Comparison of ENCODE assay signal across 23 cellular contexts in the genomic region with DNA sequence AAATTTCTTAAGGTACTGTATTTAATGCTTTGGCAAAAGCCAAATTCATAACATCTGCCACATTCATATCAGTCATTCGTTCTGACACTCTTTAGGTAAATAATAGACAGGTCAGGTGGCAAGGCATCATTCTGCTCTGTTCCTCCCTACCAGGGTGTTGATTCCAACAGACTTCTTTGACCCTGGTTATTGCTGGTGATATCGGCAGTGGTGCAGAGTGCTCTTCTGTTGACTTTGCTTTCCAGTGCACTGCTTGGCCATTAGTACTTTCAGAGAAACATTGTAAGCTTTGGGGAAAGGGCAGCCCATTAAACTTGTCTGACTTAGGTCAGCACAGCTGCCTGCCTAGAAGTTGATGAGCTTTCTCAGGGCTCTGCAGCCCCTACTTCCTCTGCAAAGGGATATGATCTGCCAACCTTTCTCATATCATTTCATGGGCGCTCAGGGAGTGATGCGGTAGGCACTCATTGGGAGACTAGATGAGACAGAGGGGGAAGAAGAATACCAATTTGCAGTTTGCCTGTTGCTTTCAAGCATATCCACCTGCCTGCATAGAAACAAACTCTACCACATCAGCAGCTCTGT.
"Had no signal": no experiment of that assay in that cellular context is flagged by ENCODE, and none has a peak within 500 bp of the region (broad histone marks: within the 10 kb centered on the region; RNA-seq: fewer than 3 reads in every experiment).

No MANE protein-coding gene starts in this region.

- H3K4me3 Mint-ChIP-seq: activated naive CD8-positive, alpha-beta T cell; activated T-helper 17 cell treated with anti-CD3 and anti-CD28 coated beads, Interleukin-2, amount 50 U/mL, for 72 hours; nephron; stimulated activated effector memory CD8-positive, alpha-beta T cell treated with anti-CD3 and anti-CD28 coated beads, Interleukin-12 subunit alpha, Interleukin-12 subunit beta, amount 100 ng/mL, for 72 hours; stimulated activated naive CD8-positive, alpha-beta T cell treated with anti-CD3 and anti-CD28 coated beads, Interleukin-15, amount 100 ng/mL, for 72 hours; T-cell; T-helper 2 cell treated with Interferon-gamma antibody and Interleukin-4, amounts not matched to agents 5 μg/mL and 100 μg/mL, for 36 hours had no signal

- H3K27ac Mint-ChIP-seq: activated naive CD8-positive, alpha-beta T cell; stimulated activated effector memory CD8-positive, alpha-beta T cell treated with anti-CD3 and anti-CD28 coated beads, Interleukin-12 subunit alpha, Interleukin-12 subunit beta, amount 100 ng/mL, for 72 hours; T-cell; T-helper 2 cell treated with Interferon-gamma antibody and Interleukin-4, amounts not matched to agents 5 μg/mL and 100 μg/mL, for 36 hours had no signal

- H3K9me3 Mint-ChIP-seq: activated T-helper 17 cell treated with anti-CD3 and anti-CD28 coated beads, Interleukin-2, amount 50 U/mL, for 72 hours; nephron; stimulated activated effector memory CD8-positive, alpha-beta T cell treated with anti-CD3 and anti-CD28 coated beads, Interleukin-12 subunit alpha, Interleukin-12 subunit beta, amount 100 ng/mL, for 72 hours; stimulated activated naive CD8-positive, alpha-beta T cell treated with anti-CD3 and anti-CD28 coated beads, Interleukin-15, amount 100 ng/mL, for 72 hours; T-cell; T-helper 2 cell treated with Interferon-gamma antibody and Interleukin-4, amounts not matched to agents 5 μg/mL and 100 μg/mL, for 36 hours had no signal

- H3K27me3 ChIP-seq: heart right ventricle, suprapubic skin, tibial nerve had no signal

- FAIRE-seq: endometrium, small intestine, urothelium cell line had no signal

- ATAC-seq: activated T-helper 17 cell treated with anti-CD3 and anti-CD28 coated beads, Interleukin-2, amount 50 U/mL, for 72 hours; left ventricle myocardium superior; sciatic nerve; stimulated activated effector memory CD8-positive, alpha-beta T cell treated with anti-CD3 and anti-CD28 coated beads, Interleukin-12 subunit alpha, Interleukin-12 subunit beta, amount 100 ng/mL, for 72 hours; stimulated activated naive CD8-positive, alpha-beta T cell treated with anti-CD3 and anti-CD28 coated beads, Interleukin-15, amount 100 ng/mL, for 72 hours; T-cell had no signal

- H3K4me1 ChIP-seq: suprapubic skin had no signal

- H3K27ac ChIP-seq: heart right ventricle, suprapubic skin had no signal

- H3K27me3 Mint-ChIP-seq: activated naive CD8-positive, alpha-beta T cell; activated T-helper 17 cell treated with anti-CD3 and anti-CD28 coated beads, Interleukin-2, amount 50 U/mL, for 72 hours; stimulated activated naive CD8-positive, alpha-beta T cell treated with anti-CD3 and anti-CD28 coated beads, Interleukin-15, amount 100 ng/mL, for 72 hours; T-cell had no signal

- H3K9me3 ChIP-seq: heart right ventricle, suprapubic skin, tibial nerve had no signal

- DNase-seq: activated CD4-positive, alpha-beta T cell treated with anti-CD3 and anti-CD28 coated beads, Interleukin-2, amount 50 U/mL, for 1 hour; activated CD4-positive, CD25-positive, alpha-beta regulatory T cell treated with anti-CD3 and anti-CD28 coated beads, Interleukin-2, amount 50 U/mL, for 72 hours; activated naive CD4-positive, alpha-beta T cell; activated T-cell treated with anti-CD3 and anti-CD28 coated beads, Interleukin-2, amount 50 U/mL, for 1 hour; amniotic stem cell; heart right ventricle; left ventricle myocardium superior; mammary epithelial cell; nucleus accumbens; small intestine; stimulated activated CD4-positive, alpha-beta T cell treated with anti-CD3 and anti-CD28 coated beads, Interleukin-2, amount 100 ng/mL, for 24 hours; stimulated activated naive CD8-positive, alpha-beta T cell treated with anti-CD3 and anti-CD28 coated beads, Interleukin-15, amount 100 ng/mL, for 72 hours; T-cell had no signal

- H3K4me3 ChIP-seq: heart right ventricle, suprapubic skin, tibial nerve had no signal
